6 cellular contexts compared by ENCODE assay signal in the genomic region with DNA sequence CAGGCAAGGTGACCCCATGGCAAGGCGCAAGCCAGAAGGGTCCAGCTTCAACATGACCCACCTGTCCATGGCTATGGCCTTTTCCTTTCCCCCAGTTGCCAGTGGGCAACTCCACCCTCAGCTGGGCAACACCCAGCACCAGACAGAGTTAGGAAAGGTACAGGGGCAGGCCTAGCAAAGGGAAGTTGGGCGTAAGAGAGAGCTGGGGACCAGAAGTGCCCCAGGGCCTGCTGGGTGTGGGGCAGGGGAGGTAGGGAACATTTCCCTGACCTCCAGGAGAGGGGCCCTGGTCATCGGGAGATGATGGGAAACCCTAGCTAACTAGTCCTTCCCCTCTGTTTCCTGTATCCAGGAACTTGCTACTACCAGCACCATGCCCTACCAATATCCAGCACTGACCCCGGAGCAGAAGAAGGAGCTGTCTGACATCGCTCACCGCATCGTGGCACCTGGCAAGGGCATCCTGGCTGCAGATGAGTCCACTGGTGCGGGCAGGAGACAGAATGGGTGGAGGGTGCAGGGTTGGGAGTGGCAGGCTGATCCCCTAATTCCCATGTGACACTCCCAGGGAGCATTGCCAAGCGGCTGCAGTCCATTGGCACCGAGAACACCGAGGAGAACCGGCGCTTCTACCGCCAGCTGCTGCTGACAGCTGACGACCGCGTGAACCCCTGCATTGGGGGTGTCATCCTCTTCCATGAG. TPM values are rescaled to one million over a fixed set of nuclear protein-coding genes. Genes with fewer than 3 reads are reported as not detected.
DNase-seq lines count a peak whose midpoint lies in the region; ATAC-seq and TF ChIP-seq lines count a peak whose summit lies in the region.

No MANE protein-coding gene starts in this region.

- no peak for ATAC-seq in right cardiac atrium
- no peak for ATAC-seq in upper lobe of left lung (ENCODE audit: low FRiP score in 2 of 2)
- ATAC-seq in HG02981 (IDR thresholded peaks at IDR 0.05; ENCODE audit: unreplicated experiment) = no peak

- peak overlapping the region; percentile 98 for H3K27ac Mint-ChIP-seq in activated naive CD4-positive, alpha-beta T cell treated with anti-CD3 and anti-CD28 coated beads for 36 hours

- H3K4me3 ChIP-seq in right cardiac atrium (ENCODE audit: low read length) = peak overlapping the region; percentile 79
- peak overlapping the region; percentile 73 to 99 (median 76) for H3K4me3 ChIP-seq in upper lobe of left lung

- 33% methylated on average over 17 of the region's 17 CpGs for WGBS in right cardiac atrium
- 82 to 84% methylated on average over 7 to 17 of the region's 17 CpGs for WGBS in upper lobe of left lung, 2 donors

- H3K4me1 Mint-ChIP-seq in activated naive CD4-positive, alpha-beta T cell treated with anti-CD3 and anti-CD28 coated beads for 36 hours (ENCODE audit: low read depth) = peaks cover 35% of the 10 kb centered on the region

- no peak for DNase-seq in activated naive CD4-positive, alpha-beta T cell treated with anti-CD3 and anti-CD28 coated beads for 36 hours
- DNase-seq in activated naive CD4-positive, alpha-beta T cell (lab: John Stamatoyannopoulos, UW) = no peak
- DNase-seq in right cardiac atrium (peak; percentile 63 to 83 (median 83)), upper lobe of left lung (no peak), SK-N-DZ (ENCODE audit: low spot score) (no peak)

- H3K9me3 ChIP-seq in right cardiac atrium (ENCODE audit: control insufficient read depth, low read length) (no peaks in the 10 kb centered on the region), upper lobe of left lung (no peaks in the 10 kb centered on the region)

- no peaks in the 10 kb centered on the region for H3K27me3 Mint-ChIP-seq in activated naive CD4-positive, alpha-beta T cell treated with anti-CD3 and anti-CD28 coated beads for 36 hours (ENCODE audit: low read depth)

- peak overlapping the region; percentile 98 for H3K27ac ChIP-seq in right cardiac atrium (ENCODE audit: low read length)
- peak overlapping the region; percentile 96 to 98 (median 97) for H3K27ac ChIP-seq in upper lobe of left lung

- peaks cover 19% of the 10 kb centered on the region for H3K4me1 ChIP-seq in right cardiac atrium (ENCODE audit: control insufficient read depth, insufficient read depth, low read length)
- peaks cover 36 to 54% (median 44%) of the 10 kb centered on the region in 4 donors for H3K4me1 ChIP-seq in upper lobe of left lung

- peak overlapping the region; percentile 95 for H3K4me3 Mint-ChIP-seq in activated naive CD4-positive, alpha-beta T cell treated with anti-CD3 and anti-CD28 coated beads for 36 hours

- no peaks in the 10 kb centered on the region for H3K9me3 Mint-ChIP-seq in activated naive CD4-positive, alpha-beta T cell treated with anti-CD3 and anti-CD28 coated beads for 36 hours

- TF ChIP-seq EP300 in upper lobe of left lung (IDR thresholded peaks at IDR 0.05) = no peak

- CTCF ChIA-PET in activated naive CD4-positive, alpha-beta T cell treated with anti-CD3 and anti-CD28 coated beads for 36 hours (lab: Charles Lee) = interaction anchor here (0.6 to 3.3 kb wide), 5 partner anchors 12 to 281 kb away, joined by 3 to 16 read pairs (median 4); partner anchors contain the start of gene TBX6

- peak in 1 of 4 donors; percentile 51 for TF ChIP-seq POLR2A in upper lobe of left lung (IDR thresholded peaks at IDR 0.05)

- intact Hi-C loops in activated naive CD4-positive, alpha-beta T cell treated with anti-CD3 and anti-CD28 coated beads for 36 hours (cut with micrococcal nuclease) = loop anchor here (5.0 kb wide), 1 partner anchor 260 kb away; the partner anchor contains the start of gene MAZ
- intact Hi-C loops in right cardiac atrium (cut with DNase I) = no loop called here

- peaks cover 54% of the 10 kb centered on the region for H3K36me3 Mint-ChIP-seq in activated naive CD4-positive, alpha-beta T cell treated with anti-CD3 and anti-CD28 coated beads for 36 hours (ENCODE audit: low read depth)

- H3K36me3 ChIP-seq in upper lobe of left lung = peaks cover 29 to 52% (median 50%) of the 10 kb centered on the region in 4 donors

- TF ChIP-seq CTCF in upper lobe of left lung (IDR thresholded peaks at IDR 0.05) = no peak

- no peaks in the 10 kb centered on the region for H3K27me3 ChIP-seq in right cardiac atrium (ENCODE audit: control insufficient read depth, insufficient read depth)
- H3K27me3 ChIP-seq in upper lobe of left lung = no peaks in the 10 kb centered on the region

RNA-seq across cellular contexts. Expression of gene ALDOA, which starts 1.5 kb away (rescaled TPM):
- 1,000 to 10,000 TPM; 1,750 to 1,795 TPM for total RNA-seq in activated naive CD4-positive, alpha-beta T cell treated with anti-CD3 and anti-CD28 coated beads for 36 hours
- total RNA-seq in right cardiac atrium = 1,000 to 10,000 TPM; 2,625 to 3,581 (median 3,363) TPM
- polyA plus RNA-seq in right cardiac atrium = 3,115 TPM
- 100 to 1,000 TPM; 303 to 964 (median 731) TPM for total RNA-seq in upper lobe of left lung
- polyA plus RNA-seq in SK-N-DZ (2014; cell fraction: cytosol; rRNA removed) = 834 and 905 TPM in 2 replicates
- 282 and 332 TPM in 2 replicates for polyA plus RNA-seq in SK-N-DZ (2014; cell fraction: nucleus; rRNA removed)

RNA-seq across cellular contexts. Expression of gene PPP4C, which starts 8.8 kb away (rescaled TPM):
- total RNA-seq in activated naive CD4-positive, alpha-beta T cell treated with anti-CD3 and anti-CD28 coated beads for 36 hours = 100 to 1,000 TPM; 104 to 105 TPM
- 10 to 100 TPM; 31.3 to 40.8 (median 36.0) TPM for total RNA-seq in right cardiac atrium
- 51.8 TPM for polyA plus RNA-seq in right cardiac atrium
- 10 to 100 TPM; 44.4 to 99.4 (median 80.0) TPM for total RNA-seq in upper lobe of left lung
- 143 and 189 TPM in 2 replicates for polyA plus RNA-seq in SK-N-DZ (2014; cell fraction: cytosol; rRNA removed)
- polyA plus RNA-seq in SK-N-DZ (2014; cell fraction: nucleus; rRNA removed) = 132 and 167 TPM in 2 replicates

RNA-seq across cellular contexts. Expression of gene TBX6, which starts 24.7 kb away (rescaled TPM):
- total RNA-seq in activated naive CD4-positive, alpha-beta T cell treated with anti-CD3 and anti-CD28 coated beads for 36 hours = 1 to 10 TPM; 3.6 to 4.7 TPM
- total RNA-seq in right cardiac atrium (1 to 10 TPM in 2 of 4 donors, under 1 TPM in 2; 0.67 to 1.2 (median 1.0) TPM), upper lobe of left lung (1 to 10 TPM in 5 of 6 donors, under 1 TPM in 1; 0.69 to 9.4 (median 1.4) TPM)
- polyA plus RNA-seq in right cardiac atrium = 0.93 TPM
- polyA plus RNA-seq in SK-N-DZ (2014; cell fraction: cytosol; rRNA removed) = 4.4 and 5.4 TPM in 2 replicates
- 6.4 and 6.9 TPM in 2 replicates for polyA plus RNA-seq in SK-N-DZ (2014; cell fraction: nucleus; rRNA removed)

RNA-seq across cellular contexts. Expression of gene YPEL3, which starts 29.0 kb away (rescaled TPM):
- 10 to 100 TPM; 24.6 to 27.3 TPM for total RNA-seq in activated naive CD4-positive, alpha-beta T cell treated with anti-CD3 and anti-CD28 coated beads for 36 hours
- total RNA-seq in right cardiac atrium (10 to 100 TPM; 54.4 to 79.2 (median 71.2) TPM), upper lobe of left lung (100 to 1,000 TPM in 4 of 6 donors, 10 to 100 TPM in 2; 81.5 to 228 (median 116) TPM)
- 118 TPM for polyA plus RNA-seq in right cardiac atrium
- 58.9 and 69.6 TPM in 2 replicates for polyA plus RNA-seq in SK-N-DZ (2014; cell fraction: cytosol; rRNA removed)
- polyA plus RNA-seq in SK-N-DZ (2014; cell fraction: nucleus; rRNA removed) = 80.0 and 87.0 TPM in 2 replicates

RNA-seq across cellular contexts. Expression of gene TLCD3B, which starts 36.0 kb away (rescaled TPM):
- 1 to 10 TPM; 4.6 to 6.1 TPM for total RNA-seq in activated naive CD4-positive, alpha-beta T cell treated with anti-CD3 and anti-CD28 coated beads for 36 hours
- total RNA-seq in right cardiac atrium (not detected), upper lobe of left lung (under 1 TPM in 1 of 6 donors, not detected in 5; 0.14 TPM)
- not detected for polyA plus RNA-seq in right cardiac atrium
- polyA plus RNA-seq in SK-N-DZ (2014; cell fraction: cytosol; rRNA removed) = 20.1 and 22.4 TPM in 2 replicates
- polyA plus RNA-seq in SK-N-DZ (2014; cell fraction: nucleus; rRNA removed) = 46.9 and 66.3 TPM in 2 replicates

Comparison
In these comparisons a context has a peak if more than half of its experiments do, and no peak if none do; other contexts are left out.
1. DNase-seq: peak in right cardiac atrium (3 of 3); none in activated naive CD4-positive, alpha-beta T cell treated with anti-CD3 and anti-CD28 coated beads for 36 hours (single experiment), activated naive CD4-positive, alpha-beta T cell (0 of 4), upper lobe of left lung (0 of 2) and SK-N-DZ (single experiment).